In genomic region chr2:26846334-26846863, GRCh38 we compare ENCODE assay signal across 1 cellular context.
TF ChIP-seq lines count a peak whose summit lies in the region.

No MANE protein-coding gene starts in this region.

TF ChIP-seq in liver, 16 proteins besides CTCF, POLR2A, EP300 and RAD21 (continued from another document):
- TF ChIP-seq ZBTB33 (IDR thresholded peaks at IDR 0.05), result no peak
- no peak for TF ChIP-seq YY1 (IDR thresholded peaks at IDR 0.05)
- TF ChIP-seq FOXA1 (IDR thresholded peaks at IDR 0.05), result no peak
